In the genomic region with DNA sequence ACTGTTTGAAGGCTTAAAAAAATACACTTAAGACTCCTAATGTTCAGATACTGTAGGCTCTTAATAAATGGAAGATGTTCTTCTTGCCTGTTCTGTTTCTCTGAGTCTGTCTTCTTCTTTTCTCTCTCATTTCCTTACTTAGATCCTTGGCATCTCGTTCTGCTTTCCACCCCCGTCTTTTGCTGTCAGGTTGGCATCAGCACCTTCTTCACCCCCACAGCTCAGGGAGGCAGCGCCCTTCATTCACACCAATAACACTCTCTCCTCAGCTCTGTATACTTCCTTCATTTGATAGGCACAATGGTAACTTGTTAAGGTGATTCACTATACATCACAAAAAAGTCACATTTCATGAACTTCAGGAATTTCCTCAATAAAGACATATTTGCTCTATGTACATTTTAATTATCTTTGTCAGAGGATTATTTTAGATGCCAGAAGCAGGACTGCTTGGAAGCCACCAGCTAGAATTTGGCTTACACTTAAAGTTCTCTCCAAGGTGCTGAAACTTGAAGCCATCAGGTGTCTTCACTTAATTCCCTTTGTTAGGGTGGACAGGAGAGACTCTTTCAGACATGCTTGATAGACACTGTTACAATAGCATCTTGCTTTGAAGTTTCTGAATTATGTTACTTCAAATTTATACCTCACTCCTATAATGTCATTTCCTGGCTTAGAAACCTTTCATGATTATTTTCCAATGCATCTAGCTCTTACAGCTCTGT, we compare ENCODE assay signal across 3 cellular contexts.
TF ChIP-seq lines count a peak whose summit lies in the region.

No MANE protein-coding gene starts in this region.

TF ChIP-seq in HepG2, 621 proteins besides CTCF, POLR2A, EP300 and RAD21 (continues in another document):
- TF ChIP-seq ISX (CRISPR knock-in tag; conservative IDR thresholded peaks at IDR 0.05) (no peak), FOXP4 (CRISPR knock-in tag; IDR thresholded peaks at IDR 0.05) (no peak), MIER2 (CRISPR knock-in tag; IDR thresholded peaks at IDR 0.05) (peak; percentile 78; the same call in 1 of the 2 replicates), NAIF1 (CRISPR knock-in tag; IDR thresholded peaks at IDR 0.05; ENCODE audit: borderline replicate concordance) (no peak), HHEX (CRISPR knock-in tag; IDR thresholded peaks at IDR 0.05) (no peak), ATM (IDR thresholded peaks at IDR 0.05; ENCODE audit: borderline replicate concordance) (no peak), ZBTB3 (CRISPR knock-in tag; IDR thresholded peaks at IDR 0.05; ENCODE audit: borderline replicate concordance, low read depth) (no peak), MED1 (CRISPR knock-in tag; IDR thresholded peaks at IDR 0.05) (no peak), FOXC1 (CRISPR knock-in tag; IDR thresholded peaks at IDR 0.05; ENCODE audit: borderline replicate concordance) (no peak), REST (IDR thresholded peaks at IDR 0.05; ENCODE audit: borderline replicate concordance in 1 of 2, low read depth in 1 of 2, low read length in 2 of 2) (peak in 1 of 2 experiments; percentile 87; a peak in 3 of 4 replicates)
- TF ChIP-seq, protein P1, sequence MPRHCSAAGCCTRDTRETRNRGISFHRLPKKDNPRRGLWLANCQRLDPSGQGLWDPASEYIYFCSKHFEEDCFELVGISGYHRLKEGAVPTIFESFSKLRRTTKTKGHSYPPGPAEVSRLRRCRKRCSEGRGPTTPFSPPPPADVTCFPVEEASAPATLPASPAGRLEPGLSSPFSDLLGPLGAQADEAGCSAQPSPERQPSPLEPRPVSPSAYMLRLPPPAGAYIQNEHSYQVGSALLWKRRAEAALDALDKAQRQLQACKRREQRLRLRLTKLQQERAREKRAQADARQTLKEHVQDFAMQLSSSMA (CRISPR knock-in tag; IDR thresholded peaks at IDR 0.05), result no peak

TF ChIP-seq in K562, 482 proteins besides CTCF, POLR2A, EP300 and RAD21:
- no peak for TF ChIP-seq ZBED1 (IDR thresholded peaks at IDR 0.05)
- TF ChIP-seq EHMT2 (IDR thresholded peaks at IDR 0.05), result peak; percentile 55; the same call in 1 of the 2 replicates

TF ChIP-seq in liver, 16 proteins besides CTCF, POLR2A, EP300 and RAD21:
- TF ChIP-seq REST (IDR thresholded peaks at IDR 0.05), result peak; percentile 87
- TF ChIP-seq, protein P2, sequence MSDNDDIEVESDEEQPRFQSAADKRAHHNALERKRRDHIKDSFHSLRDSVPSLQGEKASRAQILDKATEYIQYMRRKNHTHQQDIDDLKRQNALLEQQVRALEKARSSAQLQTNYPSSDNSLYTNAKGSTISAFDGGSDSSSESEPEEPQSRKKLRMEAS (IDR thresholded peaks at IDR 0.05), result no peak
